ENCODE assay signal across 34 cellular contexts in genomic region chr1:106700151-106700550, GRCh38.
DNase-seq lines count a peak whose midpoint lies in the region; ATAC-seq, FAIRE-seq and TF ChIP-seq lines count a peak whose summit lies in the region.
"Had no signal": no experiment of that assay in that cellular context is flagged by ENCODE, and none has a peak within 500 bp of the region (broad histone marks: within the 10 kb centered on the region; RNA-seq: fewer than 3 reads in every experiment).

No MANE protein-coding gene starts in this region.

- H3K36me3 ChIP-seq in bronchial epithelial cell (ENCODE audit: control insufficient read depth, insufficient read depth, low read length) = no peaks in the 10 kb centered on the region
- H3K36me3 ChIP-seq in mesenchymal stem cell (ENCODE audit: control insufficient read depth in 1 of 2, insufficient read depth in 2 of 2, low read depth in 1 of 2, low read length in 2 of 2) = no peaks in the 10 kb centered on the region
- no peaks in the 10 kb centered on the region for H3K36me3 ChIP-seq in colonic mucosa
- H3K36me3 ChIP-seq in esophagus squamous epithelium = no peaks in the 10 kb centered on the region
- H3K36me3 ChIP-seq: adrenal gland, brain microvascular endothelial cell, left lung, sigmoid colon, suprapubic skin had no signal

- no peak overlapping the region for H2AFZ ChIP-seq in mesenchymal stem cell (ENCODE audit: low read depth, low read length)

- H2BK12ac ChIP-seq in mesenchymal stem cell (ENCODE audit: low read length in 2 of 2) = no peak overlapping the region

- no peak for ATAC-seq in GM21526 (IDR thresholded peaks at IDR 0.05; ENCODE audit: low FRiP score, unreplicated experiment)
- ATAC-seq in GM21529 (IDR thresholded peaks at IDR 0.05; ENCODE audit: unreplicated experiment) = no peak
- ATAC-seq: effector memory CD8-positive, alpha-beta T cell; left lung; stimulated activated naive B cell treated with anti-CD40 and anti-IgM and Interleukin-4, amounts not matched to agents 10 μg/mL and 1 μg/mL and 100 μg/mL, for 72 hours had no signal

- no peak overlapping the region for H2BK15ac ChIP-seq in mesenchymal stem cell (ENCODE audit: low read depth, poor library complexity, severe bottlenecking)

- no peak overlapping the region for H3K4ac ChIP-seq in mesenchymal stem cell (ENCODE audit: low read depth in 1 of 2, low read length in 2 of 2)

- no peak overlapping the region for H3K23ac ChIP-seq in mesenchymal stem cell (ENCODE audit: low read length in 2 of 2)

- H4K91ac ChIP-seq in mesenchymal stem cell (ENCODE audit: low read length) = no peak overlapping the region

- H3K4me2 ChIP-seq in mesenchymal stem cell (ENCODE audit: low read length, poor library complexity, severe bottlenecking) = no peak overlapping the region

- H2AK5ac ChIP-seq in mesenchymal stem cell (ENCODE audit: low read length, severe bottlenecking) = no peak overlapping the region

- intact Hi-C loops in colonic mucosa (cut with DNase I) (no loop called here), esophagus squamous epithelium (cut with DNase I) (no loop called here)

- no peak for TF ChIP-seq CTCF in HFF-Myc (IDR thresholded peaks at IDR 0.05; ENCODE audit: low read depth, low read length, missing control alignments)
- TF ChIP-seq CTCF in bronchial epithelial cell (IDR thresholded peaks at IDR 0.05; ENCODE audit: insufficient read depth, low read length, severe bottlenecking) = no peak
- no peak for TF ChIP-seq CTCF in colonic mucosa (IDR thresholded peaks at IDR 0.05)
- no peak for TF ChIP-seq CTCF in esophagus squamous epithelium (IDR thresholded peaks at IDR 0.05)

- H2BK5ac ChIP-seq in mesenchymal stem cell (ENCODE audit: low read depth, low read length, poor library complexity, severe bottlenecking) = no peak overlapping the region

- H3K18ac ChIP-seq in mesenchymal stem cell (ENCODE audit: low read depth in 1 of 2, low read length in 2 of 2) = no peak overlapping the region

- H3K9ac ChIP-seq in mesenchymal stem cell (ENCODE audit: low read length) (peak overlapping the region; percentile 46), colonic mucosa (ENCODE audit: low read depth in 2 of 2, low read length in 2 of 2) (no peak overlapping the region)

- H3K27ac ChIP-seq in mesenchymal stem cell (ENCODE audit: low read length, poor library complexity, severe bottlenecking) (no peak overlapping the region), colonic mucosa (no peak overlapping the region), esophagus squamous epithelium (no peak overlapping the region)
- H3K27ac ChIP-seq: adrenal gland, brain microvascular endothelial cell, coronary artery, left lung, sigmoid colon, suprapubic skin, VCaP had no signal

- H3K9me3 ChIP-seq in mesenchymal stem cell (ENCODE audit: control insufficient read depth, low read length) = no peaks in the 10 kb centered on the region
- H3K9me3 ChIP-seq in colonic mucosa = no peaks in the 10 kb centered on the region
- no peaks in the 10 kb centered on the region for H3K9me3 ChIP-seq in esophagus squamous epithelium
- H3K9me3 ChIP-seq: adrenal gland, left lung, sigmoid colon, suprapubic skin had no signal

- no peak overlapping the region for H3K4me3 ChIP-seq in HFF-Myc (replicated peaks; ENCODE audit: low read depth, low read length)
- H3K4me3 ChIP-seq in bronchial epithelial cell (ENCODE audit: low read depth, low read length) = no peak overlapping the region
- peak overlapping the region in 1 of 2 experiments; percentile 41 for H3K4me3 ChIP-seq in mesenchymal stem cell (ENCODE audit: insufficient read depth in 1 of 2, low read depth in 1 of 2, low read length in 2 of 2)
- H3K4me3 ChIP-seq in colonic mucosa = no peak overlapping the region
- no peak overlapping the region for H3K4me3 ChIP-seq in esophagus squamous epithelium
- H3K4me3 ChIP-seq: adrenal gland, coronary artery, left lung, sigmoid colon, suprapubic skin had no signal

- DNase-seq in AG20443 (ENCODE audit: low spot score) = peak; percentile 19
- DNase-seq in HFF-Myc (ENCODE audit: extremely low read depth, low read depth) = peak; percentile 56
- DNase-seq in bronchial epithelial cell (ENCODE audit: low read depth) = peak; percentile 65
- no peak for DNase-seq in mesenchymal stem cell
- DNase-seq in colonic mucosa = no peak
- no peak for DNase-seq in esophagus squamous epithelium (lab: John Stamatoyannopoulos, UW)
- DNase-seq: activated CD4-positive, alpha-beta T cell treated with anti-CD3 and anti-CD28 coated beads, Interleukin-2, amount 10 ng/mL, durations not matched to agents 24 days and 14 days; activated naive CD4-positive, alpha-beta T cell; activated T-cell treated with anti-CD3 and anti-CD28 coated beads, Interleukin-2, amount 50 U/mL, for 48 hours; adrenal gland; brain microvascular endothelial cell; CD8-positive, alpha-beta memory T cell; effector memory CD8-positive, alpha-beta T cell; H9; KBM-7; left lung; MM.1S; NCI-H1417; NCI-H2029 treated with DMSO at 0.1 percent for 48 hours; NCI-H226; OCI-M1; Right ventricle myocardium superior; sigmoid colon; stimulated activated CD4-positive, alpha-beta T cell treated with anti-CD3 and anti-CD28 coated beads, Interleukin-15, amount 100 ng/mL, for 24 hours; stimulated activated naive B cell treated with anti-CD40 and anti-IgM and Interleukin-4, amounts not matched to agents 10 μg/mL and 1 μg/mL and 100 μg/mL, for 72 hours; SW 1271; T-helper 9 cell had no signal

- no peak overlapping the region for H4K8ac ChIP-seq in mesenchymal stem cell (ENCODE audit: low read length)

- no peak overlapping the region for H3K14ac ChIP-seq in mesenchymal stem cell (ENCODE audit: low read length in 2 of 2)

- no peak overlapping the region for H2BK120ac ChIP-seq in mesenchymal stem cell (ENCODE audit: low read depth, low read length)

- H3K27me3 ChIP-seq in bronchial epithelial cell (ENCODE audit: control insufficient read depth, insufficient read depth, low read length) (no peaks in the 10 kb centered on the region), mesenchymal stem cell (ENCODE audit: control insufficient read depth in 1 of 2, insufficient read depth in 1 of 2, low read length in 2 of 2) (no peaks in the 10 kb centered on the region), colonic mucosa (no peaks in the 10 kb centered on the region), esophagus squamous epithelium (no peaks in the 10 kb centered on the region)
- H3K27me3 ChIP-seq: adrenal gland, brain microvascular endothelial cell, left lung, sigmoid colon, suprapubic skin had no signal

- 90% methylated on average over 1 of the region's 1 CpG for WGBS in mesenchymal stem cell
- WGBS in esophagus squamous epithelium, 2 donors = 52 to 69% methylated on average over 1 of the region's 1 CpG

- no peak for FAIRE-seq in bronchial epithelial cell (lab: Jason Lieb, UNC)
- FAIRE-seq: G401.6, GM19239 had no signal

- H3K4me1 ChIP-seq in mesenchymal stem cell (ENCODE audit: control insufficient read depth, insufficient read depth, low read depth, low read length) = no peaks in the 10 kb centered on the region
- no peaks in the 10 kb centered on the region for H3K4me1 ChIP-seq in colonic mucosa
- no peaks in the 10 kb centered on the region for H3K4me1 ChIP-seq in esophagus squamous epithelium
- H3K4me1 ChIP-seq: adrenal gland, left lung, sigmoid colon, suprapubic skin had no signal

- H3K79me1 ChIP-seq in mesenchymal stem cell (replicated peaks; ENCODE audit: low read length, poor library complexity, severe bottlenecking) = no peaks in the 10 kb centered on the region

- no peak for TF ChIP-seq POLR2A in esophagus squamous epithelium (IDR thresholded peaks at IDR 0.05)

Comparison
In these comparisons a context has a peak if more than half of its experiments do, and no peak if none do; other contexts are left out.
1. DNase-seq: peak in AG20443 (single experiment), HFF-Myc (single experiment) and bronchial epithelial cell (single experiment); none in mesenchymal stem cell (single experiment), colonic mucosa (single experiment) and esophagus squamous epithelium (single experiment).